ENCODE assay signal across 15 cellular contexts in genomic region chr3:127389913-127390312, GRCh38.
DNase-seq lines count a peak whose midpoint lies in the region; ATAC-seq, FAIRE-seq and TF ChIP-seq lines count a peak whose summit lies in the region.
"Had no signal": no experiment of that assay in that cellular context is flagged by ENCODE, and none has a peak within 500 bp of the region (broad histone marks: within the 10 kb centered on the region; RNA-seq: fewer than 3 reads in every experiment).

No MANE protein-coding gene starts in this region.

- H3K9me2 ChIP-seq in HCT116 (ENCODE audit: insufficient read depth), result no peaks in the 10 kb centered on the region

- H3K27ac ChIP-seq in HCT116 (ENCODE audit: low read depth, low read length) (no peak overlapping the region), H1 (ENCODE audit: low read depth, low read length) (no peak overlapping the region), upper lobe of right lung (no peak overlapping the region)
- H3K27ac ChIP-seq: BLaER1 had no signal

- POLR2A ChIA-PET in HCT116 (lab: Charles Lee) (no interaction called here), H1 (lab: Charles Lee; ENCODE audit: partially characterized antibody) (interaction anchor here (0.7 kb wide), 1 partner anchor 15 kb away, joined by 3 read pairs; no protein-coding TSS in a partner anchor)

- DNase-seq in HCT116 (ENCODE audit: low read depth, low spot score) (no peak), H1 (ENCODE audit: low read depth in 1 of 2, low spot score in 2 of 2) (no peak), neural crest cell (ENCODE audit: low read depth, low spot score) (no peak), upper lobe of right lung (peak; percentile 49)
- DNase-seq in activated CD4-positive, alpha-beta T cell treated with anti-CD3 and anti-CD28 coated beads for 1 hour, result no peak
- DNase-seq: CD4-positive, alpha-beta memory T cell; DMS79 treated with DMSO at 0.1 percent for 48 hours; GF-D8; IMR-90 had no signal

- no peak for TF ChIP-seq EP300 in H1 (IDR thresholded peaks at IDR 0.05; ENCODE audit: borderline replicate concordance in 1 of 2, low read depth in 2 of 2, low read length in 2 of 2)

- H3K4me3 ChIP-seq in HCT116 (replicated peaks in 1 of 2; ENCODE audit: low read depth in 1 of 2, low read length in 2 of 2) (no peak overlapping the region), H1 (ENCODE audit: extremely low read depth in 1 of 4, insufficient read depth in 2 of 4, low read depth in 3 of 4, low read length in 4 of 4) (no peak overlapping the region), upper lobe of right lung (no peak overlapping the region)
- H3K4me3 ChIP-seq: BLaER1, HAP-1 had no signal

- TF ChIP-seq CTCF in HCT116 (IDR thresholded peaks at IDR 0.05 in 2 of 3, conservative IDR thresholded peaks at IDR 0.05 in 1 of 3; ENCODE audit: borderline replicate concordance in 1 of 3, insufficient read depth in 1 of 3, low read depth in 2 of 3, low read length in 2 of 3), result no peak
- no peak for TF ChIP-seq CTCF in H1 (IDR thresholded peaks at IDR 0.05; ENCODE audit: control extremely low read depth in 1 of 3, insufficient read depth in 1 of 3, low read depth in 1 of 3, low read length in 3 of 3)
- TF ChIP-seq CTCF in neural crest cell (conservative IDR thresholded peaks at IDR 0.05), result no peak
- no peak for TF ChIP-seq CTCF in upper lobe of right lung (IDR thresholded peaks at IDR 0.05)

- H3K14ac ChIP-seq in H1 (ENCODE audit: insufficient read length), result no peak overlapping the region

- H3K9me3 Mint-ChIP-seq in neural crest cell, result no peaks in the 10 kb centered on the region

- H4K20me1 ChIP-seq in HCT116 (ENCODE audit: insufficient read depth), result no peaks in the 10 kb centered on the region
- no peaks in the 10 kb centered on the region for H4K20me1 ChIP-seq in H1 (replicated peaks in 1 of 2; ENCODE audit: control insufficient read depth in 1 of 2, insufficient read depth in 2 of 2, low read length in 2 of 2)

- no peak overlapping the region for H2BK15ac ChIP-seq in H1 (ENCODE audit: low read length)

- no peak for FAIRE-seq in H1 (lab: Jason Lieb, UNC)
- FAIRE-seq: HTR-8/SVneo had no signal

- H2AK5ac ChIP-seq in H1 (ENCODE audit: low read depth, low read length), result no peak overlapping the region

- no peak overlapping the region for H3K23ac ChIP-seq in H1 (ENCODE audit: insufficient read length)

- H3K36me3 ChIP-seq in HCT116 (ENCODE audit: control insufficient read depth in 1 of 2, insufficient read depth in 2 of 2, low read length in 2 of 2), result no peaks in the 10 kb centered on the region
- no peaks in the 10 kb centered on the region for H3K36me3 ChIP-seq in H1 (ENCODE audit: control insufficient read depth in 2 of 4, insufficient read depth in 4 of 4, low read length in 3 of 4)
- H3K36me3 ChIP-seq in upper lobe of right lung, result no peaks in the 10 kb centered on the region
- H3K36me3 ChIP-seq: BLaER1, HAP-1 had no signal

- no peak overlapping the region for H4K91ac ChIP-seq in H1 (replicated peaks; ENCODE audit: insufficient read length, low read length)

- H2BK120ac ChIP-seq in H1 (replicated peaks; ENCODE audit: low read depth, low read length), result no peak overlapping the region

- RAD21 ChIA-PET in HCT116 (lab: Charles Lee; ENCODE audit: low non-redundant PET in 1 of 2, low total read pairs in 2 of 2, uncharacterized antibody in 2 of 2, unreplicated experiment in 2 of 2), result no interaction called here

- no peaks in the 10 kb centered on the region for H3K27me3 Mint-ChIP-seq in neural crest cell (ENCODE audit: low read depth)

- no peak overlapping the region for H3K56ac ChIP-seq in H1 (replicated peaks; ENCODE audit: insufficient read length, low read depth, low read length)

- H3K4me2 ChIP-seq in HCT116 (ENCODE audit: low read length) (peak overlapping the region; percentile 38; the same call in 1 of the 2 replicates), H1 (ENCODE audit: insufficient read depth in 1 of 2, low read depth in 2 of 2, low read length in 2 of 2) (no peak overlapping the region)
- H3K4me2 ChIP-seq: BLaER1 had no signal

- H3K79me2 ChIP-seq in HCT116 (ENCODE audit: insufficient read depth, low read length) (no peaks in the 10 kb centered on the region), H1 (ENCODE audit: control insufficient read depth in 1 of 2, insufficient read depth in 2 of 2, low read length in 2 of 2) (no peaks in the 10 kb centered on the region)

- TF ChIP-seq RAD21 in HCT116 (IDR thresholded peaks at IDR 0.05; ENCODE audit: low read depth), result no peak
- TF ChIP-seq RAD21 in H1 (IDR thresholded peaks at IDR 0.05 in 1 of 2, conservative IDR thresholded peaks at IDR 0.05 in 1 of 2; ENCODE audit: low read depth in 2 of 2, low read length in 2 of 2), result no peak

- peak overlapping the region; percentile 1 for H3K27ac Mint-ChIP-seq in neural crest cell (ENCODE audit: unreplicated experiment)
- H3K27ac Mint-ChIP-seq: CD4-positive, alpha-beta memory T cell had no signal

- H3K4me1 ChIP-seq in HCT116 (ENCODE audit: control insufficient read depth in 1 of 2, insufficient read depth in 2 of 2, low read length in 2 of 2) (peaks cover 3 to 19% of the 10 kb centered on the region in 2 experiments; a peak in 3 of 4 replicates), H1 (replicated peaks in 1 of 4; ENCODE audit: control insufficient read depth in 3 of 4, insufficient read depth in 4 of 4, low read length in 3 of 4) (peaks cover 0 to 1% (median 0%) of the 10 kb centered on the region in 4 experiments; a peak in 2 of 7 replicates), upper lobe of right lung (no peaks in the 10 kb centered on the region)

- 80% methylated on average over 2 of the region's 2 CpGs; no CpG with 5 or more reads in 1 of the 2 experiments for WGBS in H1 (ENCODE audit: extremely low coverage in 1 of 2, insufficient coverage in 1 of 2, insufficient read length in 1 of 2, insufficient replicate concordance in 2 of 2, low coverage in 1 of 2, low lambda C conversion rate in 2 of 2, missing lambda C conversion rate in 1 of 2), 2 experiments

- H2AFZ ChIP-seq in HCT116 (ENCODE audit: low read depth, low read length, poor library complexity, severe bottlenecking) (no peak overlapping the region), H1 (ENCODE audit: low read length) (no peak overlapping the region)

- no peaks in the 10 kb centered on the region for H3K79me1 ChIP-seq in H1 (ENCODE audit: low read depth, low read length)

- H2BK5ac ChIP-seq in H1 (ENCODE audit: low read depth, low read length), result no peak overlapping the region

- no peaks in the 10 kb centered on the region for H3K23me2 ChIP-seq in H1 (ENCODE audit: low read depth, low read length)

- peak overlapping the region; percentile 39; the same call in 1 of the 2 replicates for H2BK12ac ChIP-seq in H1 (ENCODE audit: low read depth, low read length)

- H4K8ac ChIP-seq in H1 (ENCODE audit: extremely low read depth, insufficient read depth, low read length), result no peak overlapping the region

- no peaks in the 10 kb centered on the region for H3K36me3 Mint-ChIP-seq in neural crest cell (ENCODE audit: low read depth)
- H3K36me3 Mint-ChIP-seq: CD14-positive monocyte; CD4-positive, alpha-beta memory T cell had no signal

- no peaks in the 10 kb centered on the region for H3K27me3 ChIP-seq in HCT116 (ENCODE audit: insufficient read depth, low read length)
- H3K27me3 ChIP-seq in H1 (replicated peaks in 1 of 4; ENCODE audit: control insufficient read depth in 3 of 4, extremely low read depth in 1 of 4, insufficient read depth in 3 of 4, low read length in 3 of 4), result no peaks in the 10 kb centered on the region; a peak in 1 of 7 replicates
- H3K27me3 ChIP-seq in upper lobe of right lung, result no peaks in the 10 kb centered on the region
- H3K27me3 ChIP-seq: BLaER1 had no signal

- ATAC-seq in HCT116, result no peak
- no peak for ATAC-seq in upper lobe of right lung
- ATAC-seq in HG03095 (IDR thresholded peaks at IDR 0.05; ENCODE audit: unreplicated experiment), result no peak
- no peak for ATAC-seq in HG02852 (IDR thresholded peaks at IDR 0.05; ENCODE audit: unreplicated experiment)

- H2BK20ac ChIP-seq in H1 (ENCODE audit: low read length), result no peak overlapping the region

- no peak overlapping the region for H3K4me3 Mint-ChIP-seq in neural crest cell
- H3K4me3 Mint-ChIP-seq: CD14-positive monocyte; CD4-positive, alpha-beta memory T cell had no signal

- H3K4me1 Mint-ChIP-seq in neural crest cell, result peaks cover 18% of the 10 kb centered on the region
- H3K4me1 Mint-ChIP-seq: CD14-positive monocyte; CD4-positive, alpha-beta memory T cell had no signal

- no peaks in the 10 kb centered on the region for H3K9me3 ChIP-seq in HCT116 (ENCODE audit: control insufficient read depth in 1 of 2, insufficient read depth in 1 of 2, low read depth in 1 of 2, low read length in 2 of 2)
- H3K9me3 ChIP-seq in H1 (ENCODE audit: insufficient read depth in 2 of 2, low read depth in 1 of 2, low read length in 1 of 2), result no peaks in the 10 kb centered on the region
- no peaks in the 10 kb centered on the region for H3K9me3 ChIP-seq in upper lobe of right lung
- H3K9me3 ChIP-seq: BLaER1, HAP-1 had no signal

- H3K18ac ChIP-seq in H1 (ENCODE audit: extremely low read depth, low read length), result no peak overlapping the region

- no peak for TF ChIP-seq POLR2A in HCT116 (IDR thresholded peaks at IDR 0.05; ENCODE audit: borderline replicate concordance, extremely low read depth, insufficient read depth, insufficient read length)
- TF ChIP-seq POLR2A in H1 (IDR thresholded peaks at IDR 0.05; ENCODE audit: control extremely low read depth in 1 of 2, low read depth in 2 of 2, low read length in 2 of 2), result no peak

- BruUV-seq in HCT116 (replicated peaks; lab: Mats Ljungman, UMichigan), result no TSS peak

- intact Hi-C loops in HCT116 (cut with micrococcal nuclease) (no loop called here), upper lobe of right lung (cut with DNase I) (no loop called here)

- CTCF ChIA-PET in HCT116 (lab: Charles Lee) (no interaction called here), H1 (lab: Charles Lee; ENCODE audit: partially characterized antibody) (interaction anchor here (0.8 kb wide), 1 partner anchor 14 kb away, joined by 4 read pairs; no protein-coding TSS in a partner anchor)

- no peak overlapping the region for H4K5ac ChIP-seq in H1 (ENCODE audit: insufficient read length, low read depth, low read length)

- H3K9ac ChIP-seq in HCT116 (ENCODE audit: low read length) (no peak overlapping the region), H1 (replicated peaks in 1 of 4; ENCODE audit: extremely low read depth in 1 of 4, low read depth in 3 of 4, low read length in 3 of 4) (no peak overlapping the region)
- H3K9ac ChIP-seq: BLaER1 had no signal

- no peak overlapping the region for H3K4ac ChIP-seq in H1 (replicated peaks; ENCODE audit: insufficient read length, low read depth, low read length)

TF ChIP-seq in HCT116, 20 proteins besides CTCF, POLR2A, EP300 and RAD21 (continues in another document):
- TF ChIP-seq JUND (IDR thresholded peaks at IDR 0.05), result no peak
